In genomic region chr2:201363857-201364560, GRCh38 we compare ENCODE assay signal across 8 cellular contexts. TPM values are rescaled to one million over a fixed set of nuclear protein-coding genes. Genes with fewer than 3 reads are reported as not detected.
DNase-seq lines count a peak whose midpoint lies in the region; ATAC-seq and TF ChIP-seq lines count a peak whose summit lies in the region.

No MANE protein-coding gene starts in this region.

- H3K4me3 Mint-ChIP-seq in T-helper 17 cell (no peak overlapping the region), endothelial cell (ENCODE audit: unreplicated experiment) (no peak overlapping the region), naive B cell (no peak overlapping the region)

- H3K36me3 Mint-ChIP-seq in T-helper 17 cell (ENCODE audit: low read depth): peaks cover 2% of the 10 kb centered on the region
- H3K36me3 Mint-ChIP-seq in endothelial cell (ENCODE audit: low read depth, unreplicated experiment): peaks cover 26% of the 10 kb centered on the region
- peaks cover 26 to 29% of the 10 kb centered on the region in 2 donors for H3K36me3 Mint-ChIP-seq in naive B cell

- H3K4me1 Mint-ChIP-seq in T-helper 17 cell (peaks cover 21% of the 10 kb centered on the region), endothelial cell (ENCODE audit: unreplicated experiment) (no peaks in the 10 kb centered on the region), naive B cell (peaks cover 8 to 11% (median 11%) of the 10 kb centered on the region in 3 donors)

- H3K9me3 Mint-ChIP-seq in endothelial cell (ENCODE audit: unreplicated experiment): no peaks in the 10 kb centered on the region
- H3K9me3 Mint-ChIP-seq in naive B cell: peaks cover 0 to 32% (median 15%) of the 10 kb centered on the region in 7 donors

- ATAC-seq in GM19395 (IDR thresholded peaks at IDR 0.05; ENCODE audit: unreplicated experiment) (peak; percentile 63), T-helper 17 cell (peak; percentile 97), naive B cell (ENCODE audit: low read depth in 2 of 2) (peak; percentile 55 to 67)

- H3K27ac Mint-ChIP-seq in T-helper 17 cell: peak overlapping the region; percentile 5
- no peak overlapping the region for H3K27ac Mint-ChIP-seq in endothelial cell (ENCODE audit: unreplicated experiment)
- peak overlapping the region in 3 of 6 donors; percentile 42 to 85 (median 57) for H3K27ac Mint-ChIP-seq in naive B cell

- peaks cover 3% of the 10 kb centered on the region for H3K9me3 ChIP-seq in T-helper 17 cell (ENCODE audit: control insufficient read depth, low read length, poor library complexity, severe bottlenecking)

- TF ChIP-seq CTCF in endothelial cell (IDR thresholded peaks at IDR 0.05; ENCODE audit: unreplicated experiment): peak; percentile 82

- no peaks in the 10 kb centered on the region for H3K27me3 Mint-ChIP-seq in T-helper 17 cell
- no peaks in the 10 kb centered on the region for H3K27me3 Mint-ChIP-seq in endothelial cell (ENCODE audit: unreplicated experiment)
- no peaks in the 10 kb centered on the region for H3K27me3 Mint-ChIP-seq in naive B cell

- peak; percentile 53 for DNase-seq in DMS 273 (lab: John Stamatoyannopoulos, UW; ENCODE audit: unreplicated experiment)
- peak; percentile 79 for DNase-seq in M059J (ENCODE audit: low read depth)
- DNase-seq in T-helper 17 cell: no peak
- DNase-seq in endothelial cell (ENCODE audit: low spot score): peak; percentile 22
- DNase-seq in naive B cell: peak; percentile 39
- DNase-seq in C1 segment of cervical spinal cord (lab: John Stamatoyannopoulos, UW): no peak
- no peak for DNase-seq in cerebellum (ENCODE audit: low spot score)

RNA-seq across cellular contexts. Expression of gene FLACC1, which starts 6.9 kb away (rescaled TPM):
- total RNA-seq in M059J (2014; rRNA removed; shearing (Covaris generic)): 0.27 TPM in 1 of 2 replicates, not detected in the other
- 1 to 10 TPM; 4.5 to 4.7 TPM for total RNA-seq in T-helper 17 cell
- 1.1 TPM for total RNA-seq in endothelial cell (ENCODE audit: unreplicated experiment)
- 1 to 10 TPM in 5 of 6 donors, under 1 TPM in 1; 0.29 to 3.6 (median 2.2) TPM for polyA plus RNA-seq in naive B cell (ENCODE audit: low read depth in 6 of 6)
- total RNA-seq in cerebellum: 3.7 TPM

Comparison
In these comparisons a context has a peak if more than half of its experiments do, and no peak if none do; other contexts are left out.
1. DNase-seq: peak in DMS 273 (single experiment), M059J (single experiment), endothelial cell (single experiment) and naive B cell (single experiment); none in T-helper 17 cell (0 of 3), C1 segment of cervical spinal cord (0 of 14) and cerebellum (single experiment).
2. Peak in every context shown above with its lines, with median percentiles within 50 percentile points of each other: ATAC-seq.